In genomic region chr19:49555600-49556411, GRCh38 we compare ENCODE assay signal across 7 cellular contexts. TPM values are rescaled to one million over a fixed set of nuclear protein-coding genes. Genes with fewer than 3 reads are reported as not detected.
DNase-seq lines count a peak whose midpoint lies in the region; ATAC-seq and TF ChIP-seq lines count a peak whose summit lies in the region.

No MANE protein-coding gene starts in this region.

- H3K36me3 Mint-ChIP-seq in endothelial cell (ENCODE audit: low read depth, unreplicated experiment) = peaks cover 27% of the 10 kb centered on the region

- H3K4me1 Mint-ChIP-seq in endothelial cell (ENCODE audit: unreplicated experiment) = peaks cover 17% of the 10 kb centered on the region

- H3K36me3 ChIP-seq in parathyroid adenoma (ENCODE audit: control insufficient read depth, insufficient read depth, low read length) = no peaks in the 10 kb centered on the region

- no peak overlapping the region for H3K27ac Mint-ChIP-seq in endothelial cell (ENCODE audit: unreplicated experiment)

- DNase-seq in Jurkat, Clone E6-1 (ENCODE audit: low read depth, low spot score) = peak; percentile 60
- peak; percentile 80 for DNase-seq in activated CD4-positive, alpha-beta T cell treated with anti-CD3 and anti-CD28 coated beads, Interleukin-2, amount 50 U/mL, for 4 hours
- DNase-seq in endothelial cell (ENCODE audit: low spot score) = peak; percentile 72
- DNase-seq in NCI-H1105 treated with DMSO at 0.1 percent for 48 hours (lab: John Stamatoyannopoulos, UW) = no peak
- no peak for DNase-seq in DMS153 (lab: John Stamatoyannopoulos, UW)

- H3K27me3 Mint-ChIP-seq in endothelial cell (ENCODE audit: unreplicated experiment) = peaks cover 6% of the 10 kb centered on the region

- no peaks in the 10 kb centered on the region for H3K9me3 Mint-ChIP-seq in endothelial cell (ENCODE audit: unreplicated experiment)

- H3K4me3 ChIP-seq in Jurkat, Clone E6-1 (ENCODE audit: low read length) = no peak overlapping the region
- no peak overlapping the region for H3K4me3 ChIP-seq in parathyroid adenoma (ENCODE audit: low read depth, low read length)

- no peak overlapping the region for H3K4me3 Mint-ChIP-seq in endothelial cell (ENCODE audit: unreplicated experiment)

- H3K79me2 ChIP-seq in parathyroid adenoma = no peaks in the 10 kb centered on the region

- H3K27ac ChIP-seq in parathyroid adenoma = peak overlapping the region; percentile 7

- no peaks in the 10 kb centered on the region for H3K9me3 ChIP-seq in parathyroid adenoma (ENCODE audit: control insufficient read depth, low read length)

- no peaks in the 10 kb centered on the region for H3K27me3 ChIP-seq in parathyroid adenoma (ENCODE audit: control insufficient read depth, insufficient read depth, low read length)

- TF ChIP-seq CTCF in endothelial cell (IDR thresholded peaks at IDR 0.05; ENCODE audit: unreplicated experiment) = no peak
- no peak for TF ChIP-seq CTCF in parathyroid adenoma (IDR thresholded peaks at IDR 0.05)

- H2AFZ ChIP-seq in parathyroid adenoma = no peak overlapping the region

- no peak overlapping the region for H3K9ac ChIP-seq in parathyroid adenoma

- H3K4me1 ChIP-seq in parathyroid adenoma = no peaks in the 10 kb centered on the region

- no peak for ATAC-seq in GM21381 (IDR thresholded peaks at IDR 0.05; ENCODE audit: unreplicated experiment)

- H3K4me2 ChIP-seq in parathyroid adenoma (ENCODE audit: low read length) = no peak overlapping the region

RNA-seq across cellular contexts. Expression of gene NOSIP, which starts 24.6 kb away (rescaled TPM):
- polyA plus RNA-seq in Jurkat, Clone E6-1 (2012; ENCODE audit: insufficient read depth, insufficient read length) = 137 TPM
- total RNA-seq in endothelial cell (ENCODE audit: unreplicated experiment) = 76.3 TPM

RNA-seq across cellular contexts. Expression of gene PRRG2, which starts 25.3 kb away (rescaled TPM):
- 0.66 TPM for polyA plus RNA-seq in Jurkat, Clone E6-1 (2012; ENCODE audit: insufficient read depth, insufficient read length)
- 2.4 TPM for total RNA-seq in endothelial cell (ENCODE audit: unreplicated experiment)

RNA-seq across cellular contexts. Expression of gene RCN3, which starts 28.0 kb away (rescaled TPM):
- 9.3 TPM for polyA plus RNA-seq in Jurkat, Clone E6-1 (2012; ENCODE audit: insufficient read depth, insufficient read length)
- total RNA-seq in endothelial cell (ENCODE audit: unreplicated experiment) = 19.4 TPM

RNA-seq across cellular contexts. Expression of gene PRR12, which starts 35.2 kb away (rescaled TPM):
- polyA plus RNA-seq in Jurkat, Clone E6-1 (2012; ENCODE audit: insufficient read depth, insufficient read length) = 14.4 TPM
- total RNA-seq in endothelial cell (ENCODE audit: unreplicated experiment) = 38.8 TPM

RNA-seq across cellular contexts. Expression of gene FCGRT, which starts 43.3 kb away (rescaled TPM):
- polyA plus RNA-seq in Jurkat, Clone E6-1 (2012; ENCODE audit: insufficient read depth, insufficient read length) = 68.6 TPM
- total RNA-seq in endothelial cell (ENCODE audit: unreplicated experiment) = 127 TPM

Comparison
In these comparisons a context has a peak if more than half of its experiments do, and no peak if none do; other contexts are left out.
1. DNase-seq: peak in Jurkat, Clone E6-1 (single experiment), activated CD4-positive, alpha-beta T cell treated with anti-CD3 and anti-CD28 coated beads, Interleukin-2, amount 50 U/mL, for 4 hours (2 of 2) and endothelial cell (single experiment); none in NCI-H1105 treated with DMSO at 0.1 percent for 48 hours (single experiment) and DMS153 (single experiment).